15 cellular contexts compared by ENCODE assay signal in genomic region chr1:112318698-112319370, GRCh38.
"Had no signal": no experiment of that assay in that cellular context is flagged by ENCODE, and none has a peak within 500 bp of the region (broad histone marks: within the 10 kb centered on the region; RNA-seq: fewer than 3 reads in every experiment).

No MANE protein-coding gene starts in this region.

- H3K36me3 ChIP-seq: left lung, ovary, suprapubic skin, upper lobe of left lung had no signal

- ATAC-seq: activated T-helper 17 cell treated with anti-CD3 and anti-CD28 coated beads, Interleukin-2, amount 50 U/mL, for 72 hours; naive thymus-derived CD4-positive, alpha-beta T cell had no signal

- DNase-seq: activated CD4-positive, alpha-beta T cell treated with anti-CD3 and anti-CD28 coated beads, Interleukin-2, amount 50 U/mL, for 4 hours; activated CD4-positive, CD25-positive, alpha-beta regulatory T cell treated with anti-CD3 and anti-CD28 coated beads, Interleukin-2, amount 50 U/mL, for 72 hours; activated naive CD4-positive, alpha-beta T cell treated with anti-CD3 and anti-CD28 coated beads, Interleukin-2, amount 10 ng/mL, durations not matched to agents 7 days and 5 days; activated T-cell treated with anti-CD3 and anti-CD28 coated beads for 4 hours; hippocampal formation; kidney; left lung; naive thymus-derived CD4-positive, alpha-beta T cell; ovary; stimulated activated CD4-positive, alpha-beta T cell treated with anti-CD3 and anti-CD28 coated beads, Interleukin-2, amount 100 ng/mL, for 48 hours; stimulated activated naive CD4-positive, alpha-beta T cell; upper lobe of left lung had no signal

- H3K9me3 ChIP-seq: left lung, ovary, suprapubic skin, upper lobe of left lung had no signal

- FAIRE-seq: astrocyte, kidney had no signal

- H3K4me3 ChIP-seq: left lung, ovary, suprapubic skin, upper lobe of left lung had no signal

- H3K27me3 ChIP-seq: left lung, ovary, suprapubic skin, upper lobe of left lung had no signal

- H3K27ac ChIP-seq: ovary, suprapubic skin had no signal
